In the genomic region with DNA sequence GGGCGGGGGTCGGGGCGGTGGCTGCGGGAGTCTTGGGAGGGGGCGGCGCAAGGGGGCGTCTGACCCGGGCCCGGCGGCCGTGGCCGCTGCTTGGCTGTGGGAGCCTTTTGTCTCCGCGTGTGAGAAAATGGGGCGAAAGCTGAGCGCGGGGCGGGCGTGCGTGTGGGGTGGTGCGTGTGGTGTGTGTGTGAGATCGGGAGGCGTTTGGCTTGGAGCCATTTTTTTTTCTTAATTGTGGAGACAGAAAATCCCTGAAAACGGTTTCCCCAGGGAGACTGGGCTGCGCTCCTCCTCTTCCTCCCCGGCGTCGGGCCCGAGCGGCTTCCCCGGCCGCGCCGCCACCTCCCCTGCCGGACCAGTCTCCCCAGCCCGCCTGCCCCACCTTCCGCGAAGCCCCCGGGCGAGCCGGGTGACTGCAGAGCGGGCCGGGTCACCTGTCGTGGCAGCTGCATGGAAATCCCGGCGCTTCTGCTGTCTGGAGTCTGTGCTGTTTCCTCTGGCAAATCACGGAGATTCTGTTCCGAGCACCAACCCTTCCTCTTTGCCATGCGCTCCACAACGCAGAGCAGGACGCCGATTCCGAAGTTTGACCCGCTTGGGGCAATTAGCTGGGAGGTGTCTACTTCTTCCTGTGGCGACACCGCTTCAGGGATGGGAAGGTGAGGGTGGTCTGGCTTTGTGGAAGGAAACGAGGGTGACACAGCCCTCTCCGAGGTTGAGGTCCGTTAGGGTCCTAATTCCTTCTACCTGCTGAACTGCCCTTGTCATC, we compare ENCODE assay signal across 8 cellular contexts.
A peak's percentile ranks its signal among the peaks of the same experiment; 100 is the strongest.
DNase-seq lines count a peak whose midpoint lies in the region; ATAC-seq and TF ChIP-seq lines count a peak whose summit lies in the region.

No MANE protein-coding gene starts in this region.

- H3K27me3 Mint-ChIP-seq in stimulated activated naive CD8-positive, alpha-beta T cell treated with anti-CD3 and anti-CD28 coated beads, Interleukin-15, amount 100 ng/mL, for 72 hours, result no peaks in the 10 kb centered on the region

- H3K4me3 ChIP-seq in OCI-LY3 (ENCODE audit: low read length) (peak overlapping the region; percentile 96), esophagus squamous epithelium (peak overlapping the region; percentile 68 to 93 (median 83)), muscle layer of duodenum (ENCODE audit: low read depth in 1 of 2, low read length in 2 of 2) (peak overlapping the region; percentile 71 to 82)

- H3K36me3 ChIP-seq in OCI-LY3 (replicated peaks; ENCODE audit: low read depth, low read length) (no peaks in the 10 kb centered on the region), esophagus squamous epithelium (no peaks in the 10 kb centered on the region), muscle layer of duodenum (ENCODE audit: control insufficient read depth in 1 of 2, insufficient read depth in 2 of 2, low read length in 2 of 2) (no peaks in the 10 kb centered on the region)

- DNase-seq in AG09319 (ENCODE audit: extremely low read depth, low read depth) (peak; percentile 37), activated T-helper 1 cell treated with Interleukin-2 at 50 U/mL for 16 hours (ENCODE audit: low read depth) (peak; percentile 21), esophagus squamous epithelium (lab: John Stamatoyannopoulos, UW) (peak; percentile 3)
- DNase-seq in stimulated activated naive CD8-positive, alpha-beta T cell treated with anti-CD3 and anti-CD28 coated beads, Interleukin-15, amount 100 ng/mL, for 72 hours, result peak; percentile 44 to 47

- H3K9me3 ChIP-seq in OCI-LY3 (ENCODE audit: insufficient read depth, low read length), result no peaks in the 10 kb centered on the region
- H3K9me3 ChIP-seq in esophagus squamous epithelium, result no peaks in the 10 kb centered on the region
- no peaks in the 10 kb centered on the region for H3K9me3 ChIP-seq in muscle layer of duodenum (ENCODE audit: control insufficient read depth in 1 of 2, low read length in 2 of 2)

- H3K9me3 Mint-ChIP-seq in stimulated activated naive CD8-positive, alpha-beta T cell treated with anti-CD3 and anti-CD28 coated beads, Interleukin-15, amount 100 ng/mL, for 72 hours, result no peaks in the 10 kb centered on the region

- H3K4me1 Mint-ChIP-seq in stimulated activated naive CD8-positive, alpha-beta T cell treated with anti-CD3 and anti-CD28 coated beads, Interleukin-15, amount 100 ng/mL, for 72 hours, result peaks cover 34% of the 10 kb centered on the region

- peaks cover 4% of the 10 kb centered on the region; the same call in 1 of the 2 replicates for H4K20me1 ChIP-seq in OCI-LY3 (ENCODE audit: insufficient read depth, low read length)

- peak overlapping the region; percentile 72 for H3K9ac ChIP-seq in OCI-LY3 (ENCODE audit: low read length)

- TF ChIP-seq CTCF in AG09319 (IDR thresholded peaks at IDR 0.05; ENCODE audit: low read depth, low read length) (no peak), OCI-LY3 (IDR thresholded peaks at IDR 0.05; ENCODE audit: low read depth, low read length) (no peak), esophagus squamous epithelium (IDR thresholded peaks at IDR 0.05) (no peak)

- peak overlapping the region; percentile 86 to 94 for H3K4me3 Mint-ChIP-seq in stimulated activated naive CD8-positive, alpha-beta T cell treated with anti-CD3 and anti-CD28 coated beads, Interleukin-15, amount 100 ng/mL, for 72 hours

- H3K27ac Mint-ChIP-seq in stimulated activated naive CD8-positive, alpha-beta T cell treated with anti-CD3 and anti-CD28 coated beads, Interleukin-15, amount 100 ng/mL, for 72 hours, result peak overlapping the region; percentile 77 to 81

- peaks cover 12% of the 10 kb centered on the region for H3K4me1 ChIP-seq in OCI-LY3 (ENCODE audit: low read length)
- H3K4me1 ChIP-seq in esophagus squamous epithelium, result peaks cover 4 to 39% (median 15%) of the 10 kb centered on the region in 3 donors
- peaks cover 4 to 19% of the 10 kb centered on the region in 2 donors for H3K4me1 ChIP-seq in muscle layer of duodenum (ENCODE audit: control insufficient read depth in 1 of 2, insufficient read depth in 2 of 2, low read length in 2 of 2)

- H3K79me2 ChIP-seq in OCI-LY3 (ENCODE audit: low read length), result peaks cover 27% of the 10 kb centered on the region

- ATAC-seq in GM19395 (IDR thresholded peaks at IDR 0.05; ENCODE audit: unreplicated experiment), result peak; percentile 33
- ATAC-seq in HG03571 (IDR thresholded peaks at IDR 0.05; ENCODE audit: unreplicated experiment), result peak; percentile 28
- ATAC-seq in stimulated activated naive CD8-positive, alpha-beta T cell treated with anti-CD3 and anti-CD28 coated beads, Interleukin-15, amount 100 ng/mL, for 72 hours, result peak; percentile 64

- WGBS in esophagus squamous epithelium, 2 donors, result 0% methylated on average over 2 to 7 of the region's 59 CpGs

- intact Hi-C loops in esophagus squamous epithelium (cut with DNase I), result no loop called here

- TF ChIP-seq POLR2A in esophagus squamous epithelium (IDR thresholded peaks at IDR 0.05), result no peak

- H3K27me3 ChIP-seq in OCI-LY3 (ENCODE audit: low read depth, low read length) (no peaks in the 10 kb centered on the region), esophagus squamous epithelium (no peaks in the 10 kb centered on the region), muscle layer of duodenum (ENCODE audit: low read depth, low read length) (no peaks in the 10 kb centered on the region)

- H2AFZ ChIP-seq in OCI-LY3 (ENCODE audit: low read depth, low read length), result no peak overlapping the region

- H3K27ac ChIP-seq in OCI-LY3 (ENCODE audit: low read length) (no peak overlapping the region), esophagus squamous epithelium (peak overlapping the region; percentile 83 to 98 (median 95)), muscle layer of duodenum (ENCODE audit: low read length) (no peak overlapping the region)

- H3K4me2 ChIP-seq in OCI-LY3 (ENCODE audit: low read length), result peak overlapping the region; percentile 99

Comparison
In these comparisons a context has a peak if more than half of its experiments do, and no peak if none do; other contexts are left out.
1. H3K27ac ChIP-seq: peak in esophagus squamous epithelium (4 of 4); none in OCI-LY3 (single experiment) and muscle layer of duodenum (single experiment).
2. Peak in every context shown above with its lines, with median percentiles within 50 percentile points of each other: DNase-seq, ATAC-seq and H3K4me3 ChIP-seq.